Comparison of ENCODE assay signal across 24 cellular contexts in genomic region chr12:25794580-25794979, GRCh38.
DNase-seq lines count a peak whose midpoint lies in the region; TF ChIP-seq lines count a peak whose summit lies in the region.
"Had no signal": no experiment of that assay in that cellular context is flagged by ENCODE, and none has a peak within 500 bp of the region (broad histone marks: within the 10 kb centered on the region; RNA-seq: fewer than 3 reads in every experiment).

No MANE protein-coding gene starts in this region.

- TF ChIP-seq CTCF in neural progenitor cell (IDR thresholded peaks at IDR 0.05) (no peak), ascending aorta (IDR thresholded peaks at IDR 0.05) (no peak)

- H3K79me2 ChIP-seq in neural progenitor cell (ENCODE audit: low read depth): no peaks in the 10 kb centered on the region

- no peak overlapping the region for H3K4me2 ChIP-seq in neural progenitor cell
- H3K4me2 ChIP-seq: BLaER1, PC-9 had no signal

- H3K27me3 ChIP-seq in neural progenitor cell (no peaks in the 10 kb centered on the region), ascending aorta (no peaks in the 10 kb centered on the region)
- H3K27me3 ChIP-seq: BLaER1, SJSA1 had no signal

- intact Hi-C loops in ascending aorta (cut with DNase I): no loop called here

- H3K9ac ChIP-seq in neural progenitor cell: no peak overlapping the region
- H3K9ac ChIP-seq: BLaER1 had no signal

- no peaks in the 10 kb centered on the region for H4K20me1 ChIP-seq in neural progenitor cell (ENCODE audit: low read depth)
- H4K20me1 ChIP-seq: BLaER1 had no signal

- H3F3A ChIP-seq in neural progenitor cell (ENCODE audit: low read depth): no peaks in the 10 kb centered on the region

- H3K4me3 Mint-ChIP-seq in neural progenitor cell: no peak overlapping the region
- H3K4me3 Mint-ChIP-seq: HFFc6 had no signal

- H3K27ac ChIP-seq in neural progenitor cell (no peak overlapping the region), ascending aorta (no peak overlapping the region)
- H3K27ac ChIP-seq: BLaER1, PC-9, SJSA1 had no signal

- H3K4me3 ChIP-seq in neural progenitor cell (no peak overlapping the region), ascending aorta (no peak overlapping the region)
- H3K4me3 ChIP-seq: BLaER1, HAP-1, PC-9, SJSA1 had no signal

- H3K4me1 ChIP-seq in neural progenitor cell: no peaks in the 10 kb centered on the region
- peaks cover 0 to 4% of the 10 kb centered on the region in 2 donors for H3K4me1 ChIP-seq in ascending aorta
- H3K4me1 ChIP-seq: BLaER1 had no signal

- H3K36me3 Mint-ChIP-seq in neural progenitor cell: peaks cover 3% of the 10 kb centered on the region
- H3K36me3 Mint-ChIP-seq: CD4-positive, CD25-positive, alpha-beta regulatory T cell had no signal

- H3K27me3 Mint-ChIP-seq in neural progenitor cell (ENCODE audit: insufficient read depth, low read depth): no peaks in the 10 kb centered on the region
- H3K27me3 Mint-ChIP-seq: CD4-positive, CD25-positive, alpha-beta regulatory T cell had no signal

- H3K36me3 ChIP-seq in neural progenitor cell (no peaks in the 10 kb centered on the region), ascending aorta (no peaks in the 10 kb centered on the region)
- H3K36me3 ChIP-seq: BLaER1, HAP-1, SJSA1 had no signal

- no peaks in the 10 kb centered on the region for H3K9me3 ChIP-seq in neural progenitor cell (ENCODE audit: low read depth)
- no peaks in the 10 kb centered on the region for H3K9me3 ChIP-seq in ascending aorta
- H3K9me3 ChIP-seq: BLaER1, HAP-1, SJSA1 had no signal

- peak; percentile 21 for DNase-seq in EH (ENCODE audit: low read depth)
- DNase-seq in LHCN-M2 (ENCODE audit: low read depth): peak; percentile 15
- peak; percentile 52 for DNase-seq in dermis blood vessel endothelial cell
- no peak for DNase-seq in neural progenitor cell (ENCODE audit: low spot score)
- no peak for DNase-seq in stimulated activated CD4-positive, alpha-beta T cell treated with anti-CD3 and anti-CD28 coated beads, Interleukin-4, amount 100 ng/mL, for 1 hour
- DNase-seq in stimulated activated CD4-positive, alpha-beta T cell treated with anti-CD3 and anti-CD28 coated beads, Interleukin-15, amount 100 ng/mL, for 24 hours: no peak
- no peak for DNase-seq in ascending aorta (ENCODE audit: low spot score in 2 of 2)
- DNase-seq: CD4-positive, CD25-positive, alpha-beta regulatory T cell; DMS53; GF-D8; GOT3; HFFc6; Karpas-422; MV-4-11; NCI-H1105; NCI-H146; NCI-H1930; NCI-H2107; NCI-H524 treated with DMSO at 0.1 percent for 48 hours; NCI-H774; PC-9 had no signal

- H3K4me1 Mint-ChIP-seq in neural progenitor cell: peaks cover 6% of the 10 kb centered on the region
- H3K4me1 Mint-ChIP-seq: CD4-positive, CD25-positive, alpha-beta regulatory T cell had no signal

- no peak overlapping the region for H3K27ac Mint-ChIP-seq in neural progenitor cell
- H3K27ac Mint-ChIP-seq: CD4-positive, CD25-positive, alpha-beta regulatory T cell; HFFc6 had no signal

- peaks cover 4% of the 10 kb centered on the region for H3K9me3 Mint-ChIP-seq in neural progenitor cell
- H3K9me3 Mint-ChIP-seq: CD4-positive, CD25-positive, alpha-beta regulatory T cell; HFFc6 had no signal

- H2AFZ ChIP-seq in neural progenitor cell (replicated peaks): peak overlapping the region; percentile 3
- H2AFZ ChIP-seq: PC-9 had no signal

Comparison
In these comparisons a context has a peak if more than half of its experiments do, and no peak if none do; other contexts are left out.
1. DNase-seq: peak in EH (single experiment), LHCN-M2 (single experiment) and dermis blood vessel endothelial cell (single experiment); none in neural progenitor cell (single experiment), stimulated activated CD4-positive, alpha-beta T cell treated with anti-CD3 and anti-CD28 coated beads, Interleukin-4, amount 100 ng/mL, for 1 hour (single experiment), stimulated activated CD4-positive, alpha-beta T cell treated with anti-CD3 and anti-CD28 coated beads, Interleukin-15, amount 100 ng/mL, for 24 hours (single experiment) and ascending aorta (0 of 2).